9 cellular contexts compared by ENCODE assay signal in the genomic region with DNA sequence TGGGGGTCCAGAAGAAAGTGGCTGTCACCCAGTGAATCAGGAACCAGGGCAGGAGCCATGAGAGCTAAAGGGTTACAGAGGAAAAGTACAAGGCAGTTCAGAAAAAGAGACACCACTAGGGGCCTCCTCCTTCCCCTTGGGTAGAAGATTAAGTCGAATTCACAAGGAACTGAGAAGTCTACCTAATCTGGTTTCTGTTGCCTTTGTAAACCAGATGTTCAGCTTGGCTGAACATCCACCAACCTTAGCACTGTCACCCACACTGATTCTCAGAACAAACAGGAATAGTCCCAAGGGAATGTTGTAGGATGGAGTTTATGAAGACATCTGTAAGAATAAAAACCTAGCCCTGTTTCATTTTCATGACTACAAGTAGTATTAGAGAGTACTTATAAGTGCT.
DNase-seq lines count a peak whose midpoint lies in the region; ATAC-seq and TF ChIP-seq lines count a peak whose summit lies in the region.
"Had no signal": no experiment of that assay in that cellular context is flagged by ENCODE, and none has a peak within 500 bp of the region (broad histone marks: within the 10 kb centered on the region; RNA-seq: fewer than 3 reads in every experiment).

No MANE protein-coding gene starts in this region.

- no peak overlapping the region for H3K27ac Mint-ChIP-seq in WTC11
- H3K27ac Mint-ChIP-seq in effector memory CD8-positive, alpha-beta T cell, result peak overlapping the region in 1 of 2 donors; percentile 69

- TF ChIP-seq CTCF in GM10248 (IDR thresholded peaks at IDR 0.05; ENCODE audit: control extremely low read depth, extremely low read depth, low read depth, missing control alignments), result peak; percentile 36
- no peak for TF ChIP-seq CTCF in WTC11 (IDR thresholded peaks at IDR 0.05)

- H3K27me3 Mint-ChIP-seq in WTC11 (ENCODE audit: low read depth), result no peaks in the 10 kb centered on the region
- no peaks in the 10 kb centered on the region for H3K27me3 Mint-ChIP-seq in effector memory CD8-positive, alpha-beta T cell

- ATAC-seq in GM19452 (IDR thresholded peaks at IDR 0.05; ENCODE audit: unreplicated experiment) (peak; percentile 98), HG03095 (IDR thresholded peaks at IDR 0.05; ENCODE audit: unreplicated experiment) (peak; percentile 98), WTC11 (peak; percentile 67)
- ATAC-seq in effector memory CD8-positive, alpha-beta T cell (replicated peaks), result no peak

- no peak overlapping the region for H3K4me3 Mint-ChIP-seq in WTC11
- H3K4me3 Mint-ChIP-seq in effector memory CD8-positive, alpha-beta T cell, result no peak overlapping the region

- CTCF ChIA-PET in GM10248 (lab: Yijun Ruan, JAX) (interaction anchor here (0.7 to 2.8 kb wide), 8 partner anchors 9 to 365 kb away, joined by 3 to 13 read pairs (median 4); no protein-coding TSS in a partner anchor), WTC11 (lab: Charles Lee) (interaction anchor here (0.6 to 1.0 kb wide), 3 partner anchors 138 to 375 kb away, joined by 3 to 5 read pairs (median 4); no protein-coding TSS in a partner anchor)

- POLR2A ChIA-PET in GM10248 (lab: Yijun Ruan, JAX) (no interaction called here), WTC11 (lab: Charles Lee) (interaction anchor here (1.0 kb wide), 1 partner anchor 60 kb away, joined by 4 read pairs; no protein-coding TSS in a partner anchor)

- no peaks in the 10 kb centered on the region for H3K4me1 Mint-ChIP-seq in WTC11
- H3K4me1 Mint-ChIP-seq in effector memory CD8-positive, alpha-beta T cell (ENCODE audit: low read depth in 2 of 2), result peaks cover 2 to 3% of the 10 kb centered on the region in 2 donors

- no peaks in the 10 kb centered on the region for H3K9me3 Mint-ChIP-seq in WTC11
- H3K9me3 Mint-ChIP-seq in effector memory CD8-positive, alpha-beta T cell, result no peaks in the 10 kb centered on the region

- DNase-seq in GM10248 (ENCODE audit: extremely low spot score), result peak; percentile 68
- no peak for DNase-seq in WTC11 (ENCODE audit: low spot score)
- no peak for DNase-seq in activated CD4-positive, alpha-beta T cell treated with anti-CD3 and anti-CD28 coated beads for 4 hours
- DNase-seq in C1 segment of cervical spinal cord (lab: John Stamatoyannopoulos, UW), result no peak
- DNase-seq in effector memory CD8-positive, alpha-beta T cell, result no peak
- no peak for DNase-seq in NCI-H774 (lab: John Stamatoyannopoulos, UW)
- DNase-seq: NCI-H1930 had no signal

- no peaks in the 10 kb centered on the region for H3K36me3 Mint-ChIP-seq in WTC11
- H3K36me3 Mint-ChIP-seq in effector memory CD8-positive, alpha-beta T cell (ENCODE audit: insufficient read depth), result no peaks in the 10 kb centered on the region

TF ChIP-seq in WTC11, 78 proteins besides CTCF, POLR2A, EP300 and RAD21:
- TF ChIP-seq FOXK1 (CRISPR knock-in tag; IDR thresholded peaks at IDR 0.05) (no peak), TEAD1 (CRISPR knock-in tag; IDR thresholded peaks at IDR 0.05) (no peak), FOXP1 (CRISPR knock-in tag; IDR thresholded peaks at IDR 0.05; ENCODE audit: borderline replicate concordance) (no peak), ZNF671 (CRISPR knock-in tag; IDR thresholded peaks at IDR 0.05) (no peak), CBFB (CRISPR knock-in tag; IDR thresholded peaks at IDR 0.05; ENCODE audit: low read depth) (no peak), SMAD4 (CRISPR knock-in tag; IDR thresholded peaks at IDR 0.05) (no peak), CREB1 (CRISPR knock-in tag; IDR thresholded peaks at IDR 0.05) (no peak), ETV6 (CRISPR knock-in tag; IDR thresholded peaks at IDR 0.05) (no peak), NR2C2 (CRISPR knock-in tag; IDR thresholded peaks at IDR 0.05) (no peak), MYBL2 (CRISPR knock-in tag; IDR thresholded peaks at IDR 0.05) (no peak), ZNF263 (CRISPR knock-in tag; IDR thresholded peaks at IDR 0.05; ENCODE audit: low read depth) (no peak), JUN (CRISPR knock-in tag; IDR thresholded peaks at IDR 0.05) (no peak), KAT7 (CRISPR knock-in tag; IDR thresholded peaks at IDR 0.05; ENCODE audit: borderline replicate concordance) (no peak), GTF2I (CRISPR knock-in tag; conservative IDR thresholded peaks at IDR 0.05) (no peak), IRF2 (CRISPR knock-in tag; IDR thresholded peaks at IDR 0.05; ENCODE audit: borderline replicate concordance, low read depth) (no peak)
- TF ChIP-seq, protein P1, sequence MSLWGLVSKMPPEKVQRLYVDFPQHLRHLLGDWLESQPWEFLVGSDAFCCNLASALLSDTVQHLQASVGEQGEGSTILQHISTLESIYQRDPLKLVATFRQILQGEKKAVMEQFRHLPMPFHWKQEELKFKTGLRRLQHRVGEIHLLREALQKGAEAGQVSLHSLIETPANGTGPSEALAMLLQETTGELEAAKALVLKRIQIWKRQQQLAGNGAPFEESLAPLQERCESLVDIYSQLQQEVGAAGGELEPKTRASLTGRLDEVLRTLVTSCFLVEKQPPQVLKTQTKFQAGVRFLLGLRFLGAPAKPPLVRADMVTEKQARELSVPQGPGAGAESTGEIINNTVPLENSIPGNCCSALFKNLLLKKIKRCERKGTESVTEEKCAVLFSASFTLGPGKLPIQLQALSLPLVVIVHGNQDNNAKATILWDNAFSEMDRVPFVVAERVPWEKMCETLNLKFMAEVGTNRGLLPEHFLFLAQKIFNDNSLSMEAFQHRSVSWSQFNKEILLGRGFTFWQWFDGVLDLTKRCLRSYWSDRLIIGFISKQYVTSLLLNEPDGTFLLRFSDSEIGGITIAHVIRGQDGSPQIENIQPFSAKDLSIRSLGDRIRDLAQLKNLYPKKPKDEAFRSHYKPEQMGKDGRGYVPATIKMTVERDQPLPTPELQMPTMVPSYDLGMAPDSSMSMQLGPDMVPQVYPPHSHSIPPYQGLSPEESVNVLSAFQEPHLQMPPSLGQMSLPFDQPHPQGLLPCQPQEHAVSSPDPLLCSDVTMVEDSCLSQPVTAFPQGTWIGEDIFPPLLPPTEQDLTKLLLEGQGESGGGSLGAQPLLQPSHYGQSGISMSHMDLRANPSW (CRISPR knock-in tag; conservative IDR thresholded peaks at IDR 0.05; ENCODE audit: low read depth), result no peak
- TF ChIP-seq, protein P2, sequence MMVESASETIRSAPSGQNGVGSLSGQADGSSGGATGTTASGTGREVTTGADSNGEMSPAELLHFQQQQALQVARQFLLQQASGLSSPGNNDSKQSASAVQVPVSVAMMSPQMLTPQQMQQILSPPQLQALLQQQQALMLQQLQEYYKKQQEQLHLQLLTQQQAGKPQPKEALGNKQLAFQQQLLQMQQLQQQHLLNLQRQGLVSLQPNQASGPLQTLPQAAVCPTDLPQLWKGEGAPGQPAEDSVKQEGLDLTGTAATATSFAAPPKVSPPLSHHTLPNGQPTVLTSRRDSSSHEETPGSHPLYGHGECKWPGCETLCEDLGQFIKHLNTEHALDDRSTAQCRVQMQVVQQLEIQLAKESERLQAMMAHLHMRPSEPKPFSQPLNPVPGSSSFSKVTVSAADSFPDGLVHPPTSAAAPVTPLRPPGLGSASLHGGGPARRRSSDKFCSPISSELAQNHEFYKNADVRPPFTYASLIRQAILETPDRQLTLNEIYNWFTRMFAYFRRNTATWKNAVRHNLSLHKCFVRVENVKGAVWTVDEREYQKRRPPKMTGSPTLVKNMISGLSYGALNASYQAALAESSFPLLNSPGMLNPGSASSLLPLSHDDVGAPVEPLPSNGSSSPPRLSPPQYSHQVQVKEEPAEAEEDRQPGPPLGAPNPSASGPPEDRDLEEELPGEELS (CRISPR knock-in tag; IDR thresholded peaks at IDR 0.05), result no peak
- TF ChIP-seq, protein P3, sequence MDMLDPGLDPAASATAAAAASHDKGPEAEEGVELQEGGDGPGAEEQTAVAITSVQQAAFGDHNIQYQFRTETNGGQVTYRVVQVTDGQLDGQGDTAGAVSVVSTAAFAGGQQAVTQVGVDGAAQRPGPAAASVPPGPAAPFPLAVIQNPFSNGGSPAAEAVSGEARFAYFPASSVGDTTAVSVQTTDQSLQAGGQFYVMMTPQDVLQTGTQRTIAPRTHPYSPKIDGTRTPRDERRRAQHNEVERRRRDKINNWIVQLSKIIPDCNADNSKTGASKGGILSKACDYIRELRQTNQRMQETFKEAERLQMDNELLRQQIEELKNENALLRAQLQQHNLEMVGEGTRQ (CRISPR knock-in tag; IDR thresholded peaks at IDR 0.05), result no peak
- TF ChIP-seq, protein P4, sequence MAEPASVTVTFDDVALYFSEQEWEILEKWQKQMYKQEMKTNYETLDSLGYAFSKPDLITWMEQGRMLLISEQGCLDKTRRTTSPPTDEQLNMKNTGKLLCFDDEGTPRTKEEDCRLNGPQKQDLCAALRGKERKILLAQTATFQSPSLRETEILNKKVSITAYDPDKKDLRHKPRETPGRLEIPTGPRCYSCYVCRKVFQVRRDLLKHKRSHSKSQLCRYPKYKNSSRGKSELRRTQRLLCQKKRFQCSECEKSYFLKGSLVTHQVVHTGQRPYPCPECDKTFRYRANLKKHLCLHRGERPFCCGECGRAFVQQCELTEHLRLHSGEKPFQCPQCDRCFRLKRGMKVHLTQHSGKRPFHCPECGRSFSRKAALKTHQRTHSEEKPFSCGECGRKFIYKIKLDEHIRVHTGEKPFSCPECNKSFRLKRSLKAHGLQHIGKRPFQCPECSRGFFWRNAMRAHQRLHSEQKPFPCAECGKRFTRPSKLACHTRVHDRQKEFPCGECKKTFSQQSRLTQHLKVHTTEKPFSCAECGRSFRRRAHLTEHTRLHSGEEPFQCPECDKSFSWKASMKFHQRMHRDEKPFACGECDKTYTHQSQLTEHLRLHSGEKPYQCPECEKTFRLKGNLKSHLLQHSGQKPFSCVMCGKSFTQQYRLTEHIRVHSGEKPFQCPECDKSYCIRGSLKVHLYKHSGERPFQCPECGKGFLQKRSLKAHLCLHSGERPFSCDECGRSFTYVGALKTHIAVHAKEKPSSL (CRISPR knock-in tag; conservative IDR thresholded peaks at IDR 0.05), result no peak
- TF ChIP-seq, protein P5, sequence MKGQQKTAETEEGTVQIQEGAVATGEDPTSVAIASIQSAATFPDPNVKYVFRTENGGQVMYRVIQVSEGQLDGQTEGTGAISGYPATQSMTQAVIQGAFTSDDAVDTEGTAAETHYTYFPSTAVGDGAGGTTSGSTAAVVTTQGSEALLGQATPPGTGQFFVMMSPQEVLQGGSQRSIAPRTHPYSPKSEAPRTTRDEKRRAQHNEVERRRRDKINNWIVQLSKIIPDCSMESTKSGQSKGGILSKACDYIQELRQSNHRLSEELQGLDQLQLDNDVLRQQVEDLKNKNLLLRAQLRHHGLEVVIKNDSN (CRISPR knock-in tag; IDR thresholded peaks at IDR 0.05), result no peak
